ENCODE assay signal across 18 cellular contexts in the genomic region with DNA sequence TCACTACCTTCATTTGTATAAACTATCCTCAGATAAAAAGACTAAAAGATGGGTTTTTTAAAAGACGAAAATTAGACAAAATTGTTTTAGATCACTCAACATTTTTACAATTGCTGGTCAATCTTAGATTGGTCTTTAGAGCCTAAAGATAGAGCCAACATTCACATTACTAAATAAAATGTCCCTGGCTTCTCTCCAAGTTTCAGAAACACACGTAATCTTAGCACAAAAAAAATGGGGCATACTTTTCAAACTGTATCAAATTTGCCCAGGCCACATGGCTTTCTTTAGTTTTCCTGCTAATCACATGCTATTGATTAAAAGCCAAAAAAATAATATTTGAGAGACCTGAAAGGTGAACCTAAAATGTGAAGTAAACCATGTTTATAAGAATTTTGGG.
DNase-seq lines count a peak whose midpoint lies in the region; ATAC-seq, FAIRE-seq and TF ChIP-seq lines count a peak whose summit lies in the region.
"Had no signal": no experiment of that assay in that cellular context is flagged by ENCODE, and none has a peak within 500 bp of the region (broad histone marks: within the 10 kb centered on the region; RNA-seq: fewer than 3 reads in every experiment).

No MANE protein-coding gene starts in this region.

- no peaks in the 10 kb centered on the region for H3K27me3 Mint-ChIP-seq in activated T-cell treated with anti-CD3 and anti-CD28 coated beads, Interleukin-2, amount 50 U/mL, for 24 hours
- H3K27me3 Mint-ChIP-seq: CD4-positive, alpha-beta memory T cell had no signal

- no peak overlapping the region for H3K4me2 ChIP-seq in HepG2 (ENCODE audit: low read depth, low read length)
- H3K4me2 ChIP-seq: A549, BLaER1 had no signal

- peaks cover 10% of the 10 kb centered on the region for H3K4me1 Mint-ChIP-seq in activated T-cell treated with anti-CD3 and anti-CD28 coated beads, Interleukin-2, amount 50 U/mL, for 24 hours (ENCODE audit: low read depth)

- H3K4me1 ChIP-seq in HepG2 (ENCODE audit: insufficient read depth, low read length): peaks cover 9% of the 10 kb centered on the region; the same call in 1 of the 2 replicates
- H3K4me1 ChIP-seq in right lobe of liver: no peaks in the 10 kb centered on the region
- H3K4me1 ChIP-seq in psoas muscle: no peaks in the 10 kb centered on the region

- no peaks in the 10 kb centered on the region for H3K9me3 Mint-ChIP-seq in activated T-cell treated with anti-CD3 and anti-CD28 coated beads, Interleukin-2, amount 50 U/mL, for 24 hours

- H4K20me1 ChIP-seq in HepG2 (ENCODE audit: insufficient read depth, low read length): no peaks in the 10 kb centered on the region
- H4K20me1 ChIP-seq: BLaER1 had no signal

- H3K36me3 ChIP-seq in HepG2 (replicated peaks in 1 of 2; ENCODE audit: control insufficient read depth in 1 of 2, insufficient read depth in 2 of 2, low read length in 2 of 2) (no peaks in the 10 kb centered on the region), right lobe of liver (no peaks in the 10 kb centered on the region), psoas muscle (ENCODE audit: insufficient read depth in 1 of 2, low read depth in 1 of 2) (no peaks in the 10 kb centered on the region)
- H3K36me3 ChIP-seq: BLaER1, SJSA1 had no signal

- no peak for TF ChIP-seq RAD21 in HepG2 (CRISPR knock-in tag; IDR thresholded peaks at IDR 0.05)

- no peak overlapping the region for H3K4me3 Mint-ChIP-seq in activated T-cell treated with anti-CD3 and anti-CD28 coated beads, Interleukin-2, amount 50 U/mL, for 24 hours
- H3K4me3 Mint-ChIP-seq: CD4-positive, alpha-beta memory T cell had no signal

- DNase-seq in HepG2 (ENCODE audit: low spot score) (no peak), right lobe of liver (no peak), choroid plexus epithelial cell (ENCODE audit: low read depth) (peak; percentile 63), iris pigment epithelial cell (ENCODE audit: low read depth) (peak; percentile 56), GM03348 (ENCODE audit: low spot score) (no peak), psoas muscle (no peak)
- no peak for DNase-seq in activated T-cell treated with anti-CD3 and anti-CD28 coated beads, Interleukin-2, amount 50 U/mL, for 24 hours
- DNase-seq: CD4-positive, alpha-beta memory T cell; GM23248; NCI-H1092 treated with DMSO at 0.1 percent for 48 hours; NCI-H526 treated with DMSO at 0.1 percent for 48 hours had no signal

- H3K9ac ChIP-seq in HepG2 (ENCODE audit: insufficient read depth, low read depth, low read length): no peak overlapping the region
- H3K9ac ChIP-seq: BLaER1, GM23248 had no signal

- no peak overlapping the region for H2AFZ ChIP-seq in HepG2 (ENCODE audit: low read length)
- H2AFZ ChIP-seq: GM23248 had no signal

- 55% methylated on average over 2 of the region's 2 CpGs for WGBS in HepG2 (ENCODE audit: low lambda C conversion rate)
- WGBS in right lobe of liver (ENCODE audit: insufficient coverage, low coverage, low lambda C conversion rate, missing lambda C conversion rate): 70% methylated on average over 2 of the region's 2 CpGs
- 59 to 75% (median 64%) methylated on average over 2 of the region's 2 CpGs for WGBS in psoas muscle, 3 donors

- H3K27ac ChIP-seq in HepG2 (ENCODE audit: extremely low read length, insufficient read depth, low read length) (no peak overlapping the region), right lobe of liver (no peak overlapping the region), psoas muscle (no peak overlapping the region)
- H3K27ac ChIP-seq: A549, BLaER1, GM23248, SJSA1 had no signal

- H3K27me3 ChIP-seq in HepG2 (ENCODE audit: control insufficient read depth in 1 of 2, insufficient read depth in 2 of 2, low read length in 2 of 2): no peaks in the 10 kb centered on the region
- H3K27me3 ChIP-seq in right lobe of liver: no peaks in the 10 kb centered on the region
- no peaks in the 10 kb centered on the region for H3K27me3 ChIP-seq in psoas muscle (ENCODE audit: insufficient read depth in 3 of 3, low read length in 2 of 3)
- H3K27me3 ChIP-seq: BLaER1, SJSA1 had no signal

- TF ChIP-seq CTCF in HepG2 (CRISPR knock-in tag; IDR thresholded peaks at IDR 0.05) (no peak), right lobe of liver (IDR thresholded peaks at IDR 0.05) (no peak), choroid plexus epithelial cell (conservative IDR thresholded peaks at IDR 0.05; ENCODE audit: low read depth, low read length) (no peak), psoas muscle (IDR thresholded peaks at IDR 0.05) (no peak)

- H3K27ac Mint-ChIP-seq in activated T-cell treated with anti-CD3 and anti-CD28 coated beads, Interleukin-2, amount 50 U/mL, for 24 hours: no peak overlapping the region
- H3K27ac Mint-ChIP-seq: CD4-positive, alpha-beta memory T cell had no signal

- peaks cover 5% of the 10 kb centered on the region for H3K36me3 Mint-ChIP-seq in activated T-cell treated with anti-CD3 and anti-CD28 coated beads, Interleukin-2, amount 50 U/mL, for 24 hours (ENCODE audit: low read depth)

- POLR2A ChIA-PET in HepG2 (lab: Yijun Ruan, JAX): no interaction called here

- H3K9me3 ChIP-seq in HepG2 (ENCODE audit: low read length) (peaks cover 25% of the 10 kb centered on the region), right lobe of liver (no peaks in the 10 kb centered on the region), psoas muscle (no peaks in the 10 kb centered on the region)
- H3K9me3 ChIP-seq: A549, BLaER1, SJSA1 had no signal

- TF ChIP-seq POLR2A in HepG2 (IDR thresholded peaks at IDR 0.05; ENCODE audit: insufficient read depth in 1 of 2, low read depth in 2 of 2, low read length in 2 of 2) (no peak), right lobe of liver (IDR thresholded peaks at IDR 0.05) (no peak)

- H3K4me3 ChIP-seq in HepG2 (replicated peaks in 1 of 3; ENCODE audit: insufficient read depth in 1 of 3, low read depth in 2 of 3, low read length in 3 of 3) (no peak overlapping the region), right lobe of liver (no peak overlapping the region), choroid plexus epithelial cell (ENCODE audit: low read depth, low read length) (no peak overlapping the region), psoas muscle (no peak overlapping the region)
- H3K4me3 ChIP-seq: A549, BLaER1, GM23248, SJSA1 had no signal

- no peak for FAIRE-seq in HepG2 (lab: Jason Lieb, UNC)
- FAIRE-seq: A549, GM12892, GM18507 had no signal

- ATAC-seq in HepG2 (no peak), right lobe of liver (no peak), psoas muscle (no peak)
- ATAC-seq: A549, HCT116, Panc1 had no signal

- intact Hi-C loops in HepG2 (cut with micrococcal nuclease; ENCODE audit: unreplicated experiment) (no loop called here), right lobe of liver (cut with DNase I) (no loop called here), psoas muscle (cut with DNase I) (no loop called here)

- H3K79me2 ChIP-seq in HepG2 (ENCODE audit: insufficient read depth, low read length): no peaks in the 10 kb centered on the region

- CTCF ChIA-PET in HepG2 (lab: Yijun Ruan, JAX; ENCODE audit: low intra/inter-chr PET ratio, low total read pairs): no interaction called here

- in situ Hi-C loops in HepG2 (cut with HindIII; ENCODE audit: extremely low pct_ligation_motif_present, low pct_unique_long_range_greater_than_20kb): no loop called here

- BruUV-seq in HepG2 (replicated peaks; lab: Mats Ljungman, UMichigan): no TSS peak

- no peak for TF ChIP-seq EP300 in HepG2 (IDR thresholded peaks at IDR 0.05; ENCODE audit: low read depth in 2 of 2, low read length in 2 of 2)
- TF ChIP-seq EP300 in HepG2 (CRISPR knock-in tag; IDR thresholded peaks at IDR 0.05; ENCODE audit: borderline replicate concordance): no peak

TF ChIP-seq in HepG2, 621 proteins besides CTCF, POLR2A, EP300 and RAD21:
- TF ChIP-seq CHD2 (IDR thresholded peaks at IDR 0.05; ENCODE audit: low read depth, low read length) (no peak), MNT (IDR thresholded peaks at IDR 0.05) (peak; percentile 60; the same call in 1 of the 2 replicates)

Comparison
In these comparisons a context has a peak if more than half of its experiments do, and no peak if none do; other contexts are left out.
1. DNase-seq: peak in choroid plexus epithelial cell (single experiment) and iris pigment epithelial cell (single experiment); none in HepG2 (single experiment), right lobe of liver (0 of 3), GM03348 (single experiment), activated T-cell treated with anti-CD3 and anti-CD28 coated beads, Interleukin-2, amount 50 U/mL, for 24 hours (single experiment) and psoas muscle (0 of 2).